13 cellular contexts compared by ENCODE assay signal in the genomic region with DNA sequence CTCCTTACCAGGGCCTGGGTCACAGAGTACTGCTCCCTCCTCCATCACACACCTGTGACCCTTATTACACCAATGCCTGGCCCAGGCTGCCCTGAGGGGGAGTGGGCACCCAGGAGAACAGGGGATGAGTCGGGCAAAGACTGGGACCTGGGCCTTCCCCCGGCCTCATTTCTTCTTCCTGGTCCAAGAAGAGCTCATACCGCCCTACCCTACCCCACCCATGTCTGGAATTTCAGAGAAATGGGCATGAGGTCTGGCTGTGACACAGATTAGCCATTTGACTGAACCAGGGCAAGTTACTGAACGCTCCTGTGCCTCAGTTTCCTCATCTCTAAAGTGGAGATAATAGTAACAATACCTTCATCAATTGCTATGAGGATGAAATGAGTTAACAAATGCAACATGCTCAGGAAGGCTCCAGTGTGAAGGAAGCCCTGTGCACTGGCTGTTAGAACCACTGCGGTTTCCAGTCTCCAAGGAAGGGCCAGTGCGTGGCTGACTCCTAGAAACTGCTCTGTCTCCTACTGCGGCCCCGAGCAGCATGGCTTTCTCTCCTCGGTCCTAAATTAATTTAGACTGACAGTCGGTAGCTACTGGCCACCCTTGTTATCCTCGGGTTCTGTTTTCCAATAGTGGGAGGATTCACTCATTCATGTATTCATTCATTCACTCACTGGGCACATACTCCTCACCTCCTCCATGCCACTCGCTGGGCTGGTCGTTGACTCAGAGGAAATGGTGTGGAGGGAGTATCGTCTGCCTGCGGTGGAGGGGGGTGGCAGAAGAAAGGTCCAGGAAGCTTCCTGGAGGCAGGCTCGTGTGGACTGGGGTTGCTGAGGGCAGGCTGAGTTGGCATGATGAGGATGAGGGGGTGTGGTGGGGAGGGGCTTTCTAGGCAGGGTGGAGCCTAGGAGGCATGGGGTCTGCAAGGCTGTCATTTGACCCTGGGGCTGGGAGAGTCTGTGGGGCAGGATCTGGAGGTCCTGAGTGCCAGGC.
DNase-seq lines count a peak whose midpoint lies in the region; ATAC-seq and TF ChIP-seq lines count a peak whose summit lies in the region.
"Had no signal": no experiment of that assay in that cellular context is flagged by ENCODE, and none has a peak within 500 bp of the region (broad histone marks: within the 10 kb centered on the region; RNA-seq: fewer than 3 reads in every experiment).

No MANE protein-coding gene starts in this region.

- H3K27me3 Mint-ChIP-seq in nephron (ENCODE audit: low read depth): peaks cover 20% of the 10 kb centered on the region
- H3K27me3 Mint-ChIP-seq in stimulated activated naive CD8-positive, alpha-beta T cell treated with anti-CD3 and anti-CD28 coated beads, Interleukin-15, amount 100 ng/mL, for 72 hours: no peaks in the 10 kb centered on the region

- peak overlapping the region in 2 of 3 experiments; percentile 62 to 95 for H3K27ac Mint-ChIP-seq in nephron
- no peak overlapping the region for H3K27ac Mint-ChIP-seq in stimulated activated naive CD8-positive, alpha-beta T cell treated with anti-CD3 and anti-CD28 coated beads, Interleukin-15, amount 100 ng/mL, for 72 hours

- ATAC-seq in stimulated activated naive CD8-positive, alpha-beta T cell treated with anti-CD3 and anti-CD28 coated beads, Interleukin-15, amount 100 ng/mL, for 72 hours: no peak
- no peak for ATAC-seq in GM18517 (IDR thresholded peaks at IDR 0.05; ENCODE audit: unreplicated experiment)

- no peak for TF ChIP-seq CTCF in AG10803 (conservative IDR thresholded peaks at IDR 0.05; ENCODE audit: low read length)
- TF ChIP-seq CTCF in coronary artery (IDR thresholded peaks at IDR 0.05): no peak
- TF ChIP-seq CTCF in nephron (IDR thresholded peaks at IDR 0.05; ENCODE audit: unreplicated experiment in 3 of 3): no peak

- DNase-seq in AG10803 (ENCODE audit: low read depth) (peak; percentile 59), HUDEP-2 (lab: John Stamatoyannopoulos, UW; ENCODE audit: unreplicated experiment in 76 of 76) (peak in 43 of 76 experiments; percentile 10 to 76 (median 34)), coronary artery (ENCODE audit: low spot score) (no peak), NCI-H2107 (lab: John Stamatoyannopoulos, UW) (no peak), amniotic stem cell (lab: John Stamatoyannopoulos, UW) (no peak)
- no peak for DNase-seq in stimulated activated naive CD8-positive, alpha-beta T cell treated with anti-CD3 and anti-CD28 coated beads, Interleukin-15, amount 100 ng/mL, for 72 hours
- DNase-seq: activated T-cell treated with anti-CD3 and anti-CD28 coated beads, Interleukin-2, amount 50 U/mL, for 48 hours; NCI-H748 treated with DMSO at 0.1 percent for 48 hours; T-helper 9 cell had no signal

- peaks cover 69% of the 10 kb centered on the region for H3K4me1 Mint-ChIP-seq in nephron
- no peaks in the 10 kb centered on the region for H3K4me1 Mint-ChIP-seq in stimulated activated naive CD8-positive, alpha-beta T cell treated with anti-CD3 and anti-CD28 coated beads, Interleukin-15, amount 100 ng/mL, for 72 hours
- H3K4me1 Mint-ChIP-seq: CD14-positive monocyte had no signal

- H3K36me3 Mint-ChIP-seq in nephron (ENCODE audit: low read depth): no peaks in the 10 kb centered on the region
- H3K36me3 Mint-ChIP-seq: CD14-positive monocyte had no signal

- peak overlapping the region; percentile 22; the same call in 1 of the 2 replicates for H3K4me3 ChIP-seq in AG10803 (ENCODE audit: low read length)
- H3K4me3 ChIP-seq in coronary artery: peak overlapping the region; percentile 1

- H3K9me3 Mint-ChIP-seq in nephron: no peaks in the 10 kb centered on the region
- H3K9me3 Mint-ChIP-seq in stimulated activated naive CD8-positive, alpha-beta T cell treated with anti-CD3 and anti-CD28 coated beads, Interleukin-15, amount 100 ng/mL, for 72 hours: no peaks in the 10 kb centered on the region
- H3K9me3 Mint-ChIP-seq: CD14-positive monocyte had no signal

- H3K4me3 Mint-ChIP-seq in nephron: no peak overlapping the region
- no peak overlapping the region for H3K4me3 Mint-ChIP-seq in stimulated activated naive CD8-positive, alpha-beta T cell treated with anti-CD3 and anti-CD28 coated beads, Interleukin-15, amount 100 ng/mL, for 72 hours

- H3K27ac ChIP-seq in coronary artery: peak overlapping the region; percentile 88 to 92
- H3K27ac ChIP-seq: parathyroid adenoma had no signal

Comparison
In these comparisons a context has a peak if more than half of its experiments do, and no peak if none do; other contexts are left out.
1. DNase-seq: peak in AG10803 (single experiment) and HUDEP-2 (43 of 76); none in coronary artery (single experiment), stimulated activated naive CD8-positive, alpha-beta T cell treated with anti-CD3 and anti-CD28 coated beads, Interleukin-15, amount 100 ng/mL, for 72 hours (0 of 2), NCI-H2107 (single experiment) and amniotic stem cell (single experiment).
2. H3K27ac Mint-ChIP-seq: peak in nephron (2 of 3); none in stimulated activated naive CD8-positive, alpha-beta T cell treated with anti-CD3 and anti-CD28 coated beads, Interleukin-15, amount 100 ng/mL, for 72 hours (0 of 2).